Comparison of ENCODE assay signal across 1 cellular context in genomic region chr7:140635345-140635744, GRCh38.
TF ChIP-seq lines count a peak whose summit lies in the region.

No MANE protein-coding gene starts in this region.

TF ChIP-seq in SK-N-SH treated with all-trans-retinoic acid at 6 μM for 48 hours, 23 proteins besides CTCF, POLR2A, EP300 and RAD21 (continued from another document):
- TF ChIP-seq, protein P1, sequence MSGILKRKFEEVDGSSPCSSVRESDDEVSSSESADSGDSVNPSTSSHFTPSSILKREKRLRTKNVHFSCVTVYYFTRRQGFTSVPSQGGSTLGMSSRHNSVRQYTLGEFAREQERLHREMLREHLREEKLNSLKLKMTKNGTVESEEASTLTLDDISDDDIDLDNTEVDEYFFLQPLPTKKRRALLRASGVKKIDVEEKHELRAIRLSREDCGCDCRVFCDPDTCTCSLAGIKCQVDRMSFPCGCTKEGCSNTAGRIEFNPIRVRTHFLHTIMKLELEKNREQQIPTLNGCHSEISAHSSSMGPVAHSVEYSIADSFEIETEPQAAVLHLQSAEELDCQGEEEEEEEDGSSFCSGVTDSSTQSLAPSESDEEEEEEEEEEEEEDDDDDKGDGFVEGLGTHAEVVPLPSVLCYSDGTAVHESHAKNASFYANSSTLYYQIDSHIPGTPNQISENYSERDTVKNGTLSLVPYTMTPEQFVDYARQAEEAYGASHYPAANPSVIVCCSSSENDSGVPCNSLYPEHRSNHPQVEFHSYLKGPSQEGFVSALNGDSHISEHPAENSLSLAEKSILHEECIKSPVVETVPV (CRISPR knock-in tag; IDR thresholded peaks at IDR 0.05) = no peak
- TF ChIP-seq TCF4 (CRISPR knock-in tag; IDR thresholded peaks at IDR 0.05; ENCODE audit: borderline replicate concordance) = no peak
- TF ChIP-seq BACH2 (CRISPR knock-in tag; IDR thresholded peaks at IDR 0.05; ENCODE audit: borderline replicate concordance) = no peak
